In the genomic region with DNA sequence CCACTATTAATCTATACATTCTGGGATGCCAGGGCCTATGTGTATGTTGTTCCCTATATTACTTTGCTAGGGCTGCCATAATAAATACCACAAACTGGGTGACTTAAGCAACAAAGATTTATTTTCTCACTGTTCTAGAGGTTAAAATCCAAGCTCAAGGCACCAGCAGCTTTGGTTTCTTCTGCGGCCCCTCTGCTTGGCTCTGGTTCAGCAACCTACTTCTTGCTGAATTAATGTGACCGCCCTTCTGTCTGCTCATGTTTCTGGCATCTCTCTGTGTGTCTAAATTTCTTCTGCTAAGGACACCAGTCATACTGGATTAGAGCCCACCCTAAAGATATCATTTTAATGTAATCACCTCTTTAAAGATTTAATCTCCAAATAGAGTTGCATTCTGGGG, we compare ENCODE assay signal across 12 cellular contexts.
DNase-seq lines count a peak whose midpoint lies in the region; ATAC-seq and TF ChIP-seq lines count a peak whose summit lies in the region.
"Had no signal": no experiment of that assay in that cellular context is flagged by ENCODE, and none has a peak within 500 bp of the region (broad histone marks: within the 10 kb centered on the region; RNA-seq: fewer than 3 reads in every experiment).

No MANE protein-coding gene starts in this region.

- H3K27ac ChIP-seq in GM23338 (ENCODE audit: low read depth): peak overlapping the region; percentile 15; the same call in 1 of the 2 replicates
- H3K27ac ChIP-seq: C4-2B, GM23248 had no signal

- H3K9me3 Mint-ChIP-seq in GM23338: peaks cover 9% of the 10 kb centered on the region
- H3K9me3 Mint-ChIP-seq in brain: peaks cover 0 to 6% (median 2%) of the 10 kb centered on the region in 5 experiments
- peaks cover 10% of the 10 kb centered on the region for H3K9me3 Mint-ChIP-seq in mesothelial cell of epicardium
- no peaks in the 10 kb centered on the region for H3K9me3 Mint-ChIP-seq in activated T-helper 1 cell treated with anti-CD3 and anti-CD28 coated beads, Interleukin-12 subunit alpha, Interleukin-12 subunit beta, Interleukin-2, Interleukin-4 antibody, amounts not matched to agents 30 ng/mL and 10 ng/mL and 1 ng/mL, durations not matched to agents 14 hours and 24 hours and 36 hours

- no peaks in the 10 kb centered on the region for H3K79me2 ChIP-seq in GM23338 (replicated peaks; ENCODE audit: insufficient read depth)

- TF ChIP-seq CTCF in GM23338 (conservative IDR thresholded peaks at IDR 0.05; ENCODE audit: low read depth in 2 of 2) (no peak), brain (conservative IDR thresholded peaks at IDR 0.05) (no peak), mesothelial cell of epicardium (IDR thresholded peaks at IDR 0.05; ENCODE audit: unreplicated experiment) (no peak)

- no peaks in the 10 kb centered on the region for H3K9me2 ChIP-seq in GM23338 (ENCODE audit: insufficient read depth)

- no peak overlapping the region for H3K4me3 ChIP-seq in GM23338
- H3K4me3 ChIP-seq: GM23248 had no signal

- DNase-seq in GM23338 (ENCODE audit: low spot score) (no peak), amniotic epithelial cell (ENCODE audit: low read depth) (peak; percentile 47), mesothelial cell of epicardium (ENCODE audit: low spot score in 2 of 2, unreplicated experiment in 2 of 2) (no peak), NCI-H748 treated with DMSO at 0.1 percent for 48 hours (lab: John Stamatoyannopoulos, UW) (no peak), amniotic stem cell (lab: John Stamatoyannopoulos, UW) (no peak)
- no peak for DNase-seq in activated T-helper 1 cell treated with anti-CD3 and anti-CD28 coated beads, Interleukin-12 subunit alpha, Interleukin-12 subunit beta, Interleukin-2, Interleukin-4 antibody, amounts not matched to agents 30 ng/mL and 10 ng/mL and 1 ng/mL, durations not matched to agents 14 hours and 24 hours and 36 hours (ENCODE audit: low spot score)
- DNase-seq: BE2C; CD4-positive, alpha-beta memory T cell; GM23248; H9 had no signal

- H3K4me1 Mint-ChIP-seq in GM23338 (peaks cover 10% of the 10 kb centered on the region), brain (peaks cover 32% of the 10 kb centered on the region), mesothelial cell of epicardium (peaks cover 27% of the 10 kb centered on the region)
- no peaks in the 10 kb centered on the region for H3K4me1 Mint-ChIP-seq in activated T-helper 1 cell treated with anti-CD3 and anti-CD28 coated beads, Interleukin-12 subunit alpha, Interleukin-12 subunit beta, Interleukin-2, Interleukin-4 antibody, amounts not matched to agents 30 ng/mL and 10 ng/mL and 1 ng/mL, durations not matched to agents 14 hours and 24 hours and 36 hours (ENCODE audit: low read depth)
- H3K4me1 Mint-ChIP-seq: CD4-positive, alpha-beta memory T cell had no signal

- no peak for ATAC-seq in GM23338

- H3K27me3 Mint-ChIP-seq in GM23338 (ENCODE audit: insufficient read depth, low read depth, poor library complexity) (peaks cover 8% of the 10 kb centered on the region), brain (no peaks in the 10 kb centered on the region), mesothelial cell of epicardium (ENCODE audit: low read depth) (no peaks in the 10 kb centered on the region)
- H3K27me3 Mint-ChIP-seq in activated T-helper 1 cell treated with anti-CD3 and anti-CD28 coated beads, Interleukin-12 subunit alpha, Interleukin-12 subunit beta, Interleukin-2, Interleukin-4 antibody, amounts not matched to agents 30 ng/mL and 10 ng/mL and 1 ng/mL, durations not matched to agents 14 hours and 24 hours and 36 hours (ENCODE audit: insufficient read depth): no peaks in the 10 kb centered on the region

- H3K4me1 ChIP-seq in GM23338 (ENCODE audit: insufficient read depth): peaks cover 5% of the 10 kb centered on the region; the same call in 1 of the 2 replicates
- H3K4me1 ChIP-seq: BE2C had no signal

- H3K27me3 ChIP-seq in GM23338 (ENCODE audit: insufficient read depth): no peaks in the 10 kb centered on the region
- H3K27me3 ChIP-seq: BE2C had no signal

- H3K36me3 ChIP-seq in GM23338 (ENCODE audit: insufficient read depth): no peaks in the 10 kb centered on the region
- H3K36me3 ChIP-seq: BE2C had no signal

- H3K27ac Mint-ChIP-seq in GM23338 (no peak overlapping the region), brain (peak overlapping the region in 3 of 5 experiments; percentile 3 to 63 (median 28)), mesothelial cell of epicardium (peak overlapping the region; percentile 39)
- no peak overlapping the region for H3K27ac Mint-ChIP-seq in activated T-helper 1 cell treated with anti-CD3 and anti-CD28 coated beads, Interleukin-12 subunit alpha, Interleukin-12 subunit beta, Interleukin-2, Interleukin-4 antibody, amounts not matched to agents 30 ng/mL and 10 ng/mL and 1 ng/mL, durations not matched to agents 14 hours and 24 hours and 36 hours
- H3K27ac Mint-ChIP-seq: CD4-positive, alpha-beta memory T cell; H9 had no signal

- 0 out of 2 replicates have a peak, but pooled peaks cover 6% of the 10 kb centered on the region for H3F3A ChIP-seq in GM23338 (replicated peaks; ENCODE audit: low read depth)

- H4K20me1 ChIP-seq in GM23338 (replicated peaks; ENCODE audit: insufficient read depth): no peaks in the 10 kb centered on the region

- H3K4me2 ChIP-seq in GM23338: no peak overlapping the region

- H3K4me3 Mint-ChIP-seq in GM23338 (no peak overlapping the region), brain (no peak overlapping the region), mesothelial cell of epicardium (no peak overlapping the region)
- no peak overlapping the region for H3K4me3 Mint-ChIP-seq in activated T-helper 1 cell treated with anti-CD3 and anti-CD28 coated beads, Interleukin-12 subunit alpha, Interleukin-12 subunit beta, Interleukin-2, Interleukin-4 antibody, amounts not matched to agents 30 ng/mL and 10 ng/mL and 1 ng/mL, durations not matched to agents 14 hours and 24 hours and 36 hours
- H3K4me3 Mint-ChIP-seq: CD4-positive, alpha-beta memory T cell; H9 had no signal

- intact Hi-C loops in activated T-helper 1 cell treated with anti-CD3 and anti-CD28 coated beads, Interleukin-12 subunit alpha, Interleukin-12 subunit beta, Interleukin-2, Interleukin-4 antibody, amounts not matched to agents 30 ng/mL and 10 ng/mL and 1 ng/mL, durations not matched to agents 14 hours and 24 hours and 36 hours (cut with micrococcal nuclease): no loop called here

- H2AFZ ChIP-seq in GM23338: no peak overlapping the region
- H2AFZ ChIP-seq: GM23248 had no signal

- H3K36me3 Mint-ChIP-seq in GM23338 (ENCODE audit: low read depth): no peaks in the 10 kb centered on the region; the same call in 2 of the 3 replicates
- no peaks in the 10 kb centered on the region for H3K36me3 Mint-ChIP-seq in brain
- H3K36me3 Mint-ChIP-seq in mesothelial cell of epicardium: no peaks in the 10 kb centered on the region
- H3K36me3 Mint-ChIP-seq in activated T-helper 1 cell treated with anti-CD3 and anti-CD28 coated beads, Interleukin-12 subunit alpha, Interleukin-12 subunit beta, Interleukin-2, Interleukin-4 antibody, amounts not matched to agents 30 ng/mL and 10 ng/mL and 1 ng/mL, durations not matched to agents 14 hours and 24 hours and 36 hours (ENCODE audit: low read depth): no peaks in the 10 kb centered on the region
- H3K36me3 Mint-ChIP-seq: CD4-positive, alpha-beta memory T cell had no signal

TF ChIP-seq in GM23338, 12 proteins besides CTCF, POLR2A, EP300 and RAD21 (continues in another document):
- TF ChIP-seq JUNB (IDR thresholded peaks at IDR 0.05; ENCODE audit: unreplicated experiment): no peak
- no peak for TF ChIP-seq CREB1 (CRISPR knock-in tag; IDR thresholded peaks at IDR 0.05; ENCODE audit: low read depth)

Comparison
In these comparisons a context has a peak if more than half of its experiments do, and no peak if none do; other contexts are left out.
1. H3K27ac Mint-ChIP-seq: peak in brain (3 of 5) and mesothelial cell of epicardium (single experiment); none in GM23338 (single experiment) and activated T-helper 1 cell treated with anti-CD3 and anti-CD28 coated beads, Interleukin-12 subunit alpha, Interleukin-12 subunit beta, Interleukin-2, Interleukin-4 antibody, amounts not matched to agents 30 ng/mL and 10 ng/mL and 1 ng/mL, durations not matched to agents 14 hours and 24 hours and 36 hours (single experiment).